ENCODE assay signal across 18 cellular contexts in the genomic region with DNA sequence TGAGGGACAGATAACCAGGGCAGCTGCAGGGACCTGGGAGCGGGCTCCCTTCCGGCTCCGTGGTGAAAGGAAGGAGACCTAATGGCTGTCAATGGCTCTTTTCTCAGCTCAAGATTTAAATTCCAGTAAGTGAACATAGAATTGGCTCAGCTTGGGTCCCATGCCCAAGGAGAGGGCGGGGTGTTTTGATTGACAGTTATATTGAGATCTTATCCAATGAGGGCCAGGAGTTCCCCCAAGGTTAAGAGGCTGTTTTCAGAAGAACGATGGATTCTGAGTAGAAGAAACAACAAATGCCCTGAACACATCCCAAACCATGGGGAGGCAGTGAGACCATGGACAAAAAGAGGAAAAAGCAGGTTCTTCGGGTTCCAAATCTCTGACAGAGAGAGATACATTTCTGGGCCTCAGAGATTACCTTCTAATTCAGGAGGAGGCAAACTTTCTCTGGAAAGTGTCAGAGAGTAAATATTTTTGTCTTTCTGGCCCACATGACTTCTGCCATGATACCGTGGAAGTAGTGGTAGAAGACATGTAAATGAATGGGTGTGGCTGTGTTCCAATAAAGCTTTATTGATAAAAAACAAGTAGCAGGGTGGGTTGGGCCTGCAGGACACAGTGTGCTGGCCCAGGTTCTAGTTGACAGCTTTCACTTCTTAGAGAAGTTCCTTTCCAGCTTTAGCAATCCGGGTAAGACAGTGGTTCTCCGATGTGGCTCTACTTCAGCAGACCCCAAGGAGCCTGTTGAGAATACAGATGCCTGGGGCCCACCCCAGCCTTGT.
DNase-seq lines count a peak whose midpoint lies in the region; ATAC-seq, FAIRE-seq and TF ChIP-seq lines count a peak whose summit lies in the region.
"Had no signal": no experiment of that assay in that cellular context is flagged by ENCODE, and none has a peak within 500 bp of the region (broad histone marks: within the 10 kb centered on the region; RNA-seq: fewer than 3 reads in every experiment).

No MANE protein-coding gene starts in this region.

- H2AFZ ChIP-seq in HepG2 (ENCODE audit: low read length) (no peak overlapping the region), mesenchymal stem cell (ENCODE audit: low read depth, low read length) (no peak overlapping the region)

- POLR2A ChIA-PET in HepG2 (lab: Yijun Ruan, JAX) = no interaction called here

- no peak overlapping the region for H3K4me3 Mint-ChIP-seq in osteocyte (ENCODE audit: unreplicated experiment)
- H3K4me3 Mint-ChIP-seq: CD8-positive, alpha-beta memory T cell had no signal

- H3K36me3 Mint-ChIP-seq in osteocyte (ENCODE audit: unreplicated experiment) = no peaks in the 10 kb centered on the region
- H3K36me3 Mint-ChIP-seq: CD8-positive, alpha-beta memory T cell had no signal

- peak overlapping the region; percentile 90 for H3K27ac Mint-ChIP-seq in osteocyte (ENCODE audit: unreplicated experiment)

- H4K91ac ChIP-seq in mesenchymal stem cell (ENCODE audit: low read length) = no peak overlapping the region

- intact Hi-C loops in HepG2 (cut with micrococcal nuclease; ENCODE audit: unreplicated experiment) (no loop called here), right lobe of liver (cut with DNase I) (no loop called here)

- H2BK12ac ChIP-seq in mesenchymal stem cell (ENCODE audit: low read length in 2 of 2) = peak overlapping the region in 1 of 2 experiments; percentile 41

- H2BK15ac ChIP-seq in mesenchymal stem cell (ENCODE audit: low read depth, poor library complexity, severe bottlenecking) = no peak overlapping the region

- H2BK5ac ChIP-seq in mesenchymal stem cell (ENCODE audit: low read depth, low read length, poor library complexity, severe bottlenecking) = no peak overlapping the region

- H3K9me3 Mint-ChIP-seq in osteocyte (ENCODE audit: unreplicated experiment) = no peaks in the 10 kb centered on the region
- H3K9me3 Mint-ChIP-seq: CD8-positive, alpha-beta memory T cell had no signal

- H3K4me2 ChIP-seq in HepG2 (ENCODE audit: low read depth, low read length) (no peak overlapping the region), mesenchymal stem cell (ENCODE audit: low read length, poor library complexity, severe bottlenecking) (no peak overlapping the region)
- H3K4me2 ChIP-seq: BLaER1 had no signal

- H3K36me3 ChIP-seq in HepG2 (replicated peaks in 1 of 2; ENCODE audit: control insufficient read depth in 1 of 2, insufficient read depth in 2 of 2, low read length in 2 of 2) (no peaks in the 10 kb centered on the region), right lobe of liver (no peaks in the 10 kb centered on the region), adipocyte (ENCODE audit: control insufficient read depth, insufficient read depth, low read length, severe bottlenecking) (no peaks in the 10 kb centered on the region), mesenchymal stem cell (ENCODE audit: control insufficient read depth in 1 of 2, insufficient read depth in 2 of 2, low read depth in 1 of 2, low read length in 2 of 2) (peaks cover 0 to 16% of the 10 kb centered on the region in 2 experiments)
- H3K36me3 ChIP-seq: BLaER1, HAP-1 had no signal

- no peak for TF ChIP-seq RAD21 in HepG2 (CRISPR knock-in tag; IDR thresholded peaks at IDR 0.05)

- H3K9ac ChIP-seq in HepG2 (ENCODE audit: insufficient read depth, low read depth, low read length) (no peak overlapping the region), adipocyte (ENCODE audit: low read length) (peak overlapping the region; percentile 28), mesenchymal stem cell (ENCODE audit: low read length) (peak overlapping the region; percentile 73)
- H3K9ac ChIP-seq: BLaER1 had no signal

- H3K79me2 ChIP-seq in HepG2 (ENCODE audit: insufficient read depth, low read length) = no peaks in the 10 kb centered on the region

- H2BK120ac ChIP-seq in mesenchymal stem cell (ENCODE audit: low read depth, low read length) = no peak overlapping the region

- 67% methylated on average over 9 of the region's 9 CpGs for WGBS in HepG2 (ENCODE audit: low lambda C conversion rate)
- WGBS in right lobe of liver (ENCODE audit: insufficient coverage, low coverage, low lambda C conversion rate, missing lambda C conversion rate) = 82% methylated on average over 9 of the region's 9 CpGs
- 89% methylated on average over 9 of the region's 9 CpGs for WGBS in mesenchymal stem cell

- H3K27ac ChIP-seq in HepG2 (ENCODE audit: extremely low read length, insufficient read depth, low read length) (no peak overlapping the region), right lobe of liver (no peak overlapping the region), mesenchymal stem cell (ENCODE audit: low read length, poor library complexity, severe bottlenecking) (no peak overlapping the region)
- H3K27ac ChIP-seq: 22Rv1 had no signal

- TF ChIP-seq EP300 in HepG2 (IDR thresholded peaks at IDR 0.05; ENCODE audit: low read depth in 2 of 2, low read length in 2 of 2) (no peak), HepG2 (CRISPR knock-in tag; IDR thresholded peaks at IDR 0.05; ENCODE audit: borderline replicate concordance) (no peak)

- no peak overlapping the region for H3K23ac ChIP-seq in mesenchymal stem cell (ENCODE audit: low read length in 2 of 2)

- TF ChIP-seq POLR2A in HepG2 (IDR thresholded peaks at IDR 0.05; ENCODE audit: insufficient read depth in 1 of 2, low read depth in 2 of 2, low read length in 2 of 2) = no peak
- TF ChIP-seq POLR2A in right lobe of liver (IDR thresholded peaks at IDR 0.05) = no peak

- H3K79me1 ChIP-seq in mesenchymal stem cell (replicated peaks; ENCODE audit: low read length, poor library complexity, severe bottlenecking) = no peaks in the 10 kb centered on the region

- ATAC-seq in HepG2 (no peak), right lobe of liver (no peak), GM18861 (IDR thresholded peaks at IDR 0.05; ENCODE audit: unreplicated experiment) (no peak), HG03354 (IDR thresholded peaks at IDR 0.05; ENCODE audit: poor library complexity, severe bottlenecking, unreplicated experiment) (no peak)

- FAIRE-seq in HepG2 (lab: Jason Lieb, UNC) = no peak
- FAIRE-seq: H1, HTR-8/SVneo had no signal

- peaks cover 32% of the 10 kb centered on the region for H3K4me1 Mint-ChIP-seq in osteocyte (ENCODE audit: unreplicated experiment)

- H3K27me3 ChIP-seq in HepG2 (ENCODE audit: control insufficient read depth in 1 of 2, insufficient read depth in 2 of 2, low read length in 2 of 2) = peaks cover 4 to 6% of the 10 kb centered on the region in 2 experiments; a peak in 3 of 5 replicates
- H3K27me3 ChIP-seq in right lobe of liver = no peaks in the 10 kb centered on the region
- no peaks in the 10 kb centered on the region for H3K27me3 ChIP-seq in adipocyte (replicated peaks; ENCODE audit: control insufficient read depth, insufficient read depth, low read length)
- no peaks in the 10 kb centered on the region for H3K27me3 ChIP-seq in mesenchymal stem cell (ENCODE audit: control insufficient read depth in 1 of 2, insufficient read depth in 1 of 2, low read length in 2 of 2)
- H3K27me3 ChIP-seq: BLaER1 had no signal

- H3K9me3 ChIP-seq in HepG2 (ENCODE audit: low read length) = no peaks in the 10 kb centered on the region
- H3K9me3 ChIP-seq in right lobe of liver = no peaks in the 10 kb centered on the region
- no peaks in the 10 kb centered on the region for H3K9me3 ChIP-seq in adipocyte (ENCODE audit: control insufficient read depth, low read length)
- H3K9me3 ChIP-seq in mesenchymal stem cell (ENCODE audit: control insufficient read depth, low read length) = no peaks in the 10 kb centered on the region
- H3K9me3 ChIP-seq: BLaER1, Caco-2, HAP-1 had no signal

- H3K4me1 ChIP-seq in HepG2 (ENCODE audit: insufficient read depth, low read length) (peaks cover 13% of the 10 kb centered on the region), right lobe of liver (no peaks in the 10 kb centered on the region), adipocyte (ENCODE audit: control insufficient read depth, insufficient read depth, low read length) (peaks cover 55% of the 10 kb centered on the region), mesenchymal stem cell (ENCODE audit: control insufficient read depth, insufficient read depth, low read depth, low read length) (peaks cover 17% of the 10 kb centered on the region)
- H3K4me1 ChIP-seq: HAP-1 had no signal

- CTCF ChIA-PET in HepG2 (lab: Yijun Ruan, JAX; ENCODE audit: low intra/inter-chr PET ratio, low total read pairs) = no interaction called here

- no peak overlapping the region for H3K18ac ChIP-seq in mesenchymal stem cell (ENCODE audit: low read depth in 1 of 2, low read length in 2 of 2)

- H4K20me1 ChIP-seq in HepG2 (ENCODE audit: insufficient read depth, low read length) = no peaks in the 10 kb centered on the region
- H4K20me1 ChIP-seq: BLaER1 had no signal

- H2AK5ac ChIP-seq in mesenchymal stem cell (ENCODE audit: low read length, severe bottlenecking) = no peak overlapping the region

- H3K27me3 Mint-ChIP-seq in osteocyte (ENCODE audit: unreplicated experiment) = peaks cover 4% of the 10 kb centered on the region

- in situ Hi-C loops in HepG2 (cut with HindIII; ENCODE audit: extremely low pct_ligation_motif_present, low pct_unique_long_range_greater_than_20kb) = no loop called here

- DNase-seq in HepG2 (ENCODE audit: low spot score) (no peak), right lobe of liver (no peak), adipocyte (ENCODE audit: low read depth) (no peak), mesenchymal stem cell (no peak), osteocyte (ENCODE audit: extremely low spot score, unreplicated experiment) (no peak)
- DNase-seq in activated CD4-positive, CD25-positive, alpha-beta regulatory T cell (lab: John Stamatoyannopoulos, UW) = no peak
- DNase-seq: AML-193; Caco-2; CD8-positive, alpha-beta memory T cell; DND-41; GDM1 had no signal

- no TSS peak for BruUV-seq in HepG2 (replicated peaks; lab: Mats Ljungman, UMichigan)

- no peak overlapping the region for H3K14ac ChIP-seq in mesenchymal stem cell (ENCODE audit: low read length in 2 of 2)

- TF ChIP-seq CTCF in HepG2 (CRISPR knock-in tag; IDR thresholded peaks at IDR 0.05) (no peak), right lobe of liver (IDR thresholded peaks at IDR 0.05) (no peak), osteocyte (IDR thresholded peaks at IDR 0.05) (no peak)

- H4K8ac ChIP-seq in mesenchymal stem cell (ENCODE audit: low read length) = no peak overlapping the region

- H3K4me3 ChIP-seq in HepG2 (replicated peaks in 1 of 3; ENCODE audit: insufficient read depth in 1 of 3, low read depth in 2 of 3, low read length in 3 of 3) (no peak overlapping the region), right lobe of liver (no peak overlapping the region), adipocyte (ENCODE audit: low read length) (no peak overlapping the region), mesenchymal stem cell (ENCODE audit: insufficient read depth in 1 of 2, low read depth in 1 of 2, low read length in 2 of 2) (no peak overlapping the region)
- H3K4me3 ChIP-seq: BLaER1, HAP-1 had no signal

- no peak overlapping the region for H3K4ac ChIP-seq in mesenchymal stem cell (ENCODE audit: low read depth in 1 of 2, low read length in 2 of 2)
